Comparison of ENCODE assay signal across 8 cellular contexts in the genomic region with DNA sequence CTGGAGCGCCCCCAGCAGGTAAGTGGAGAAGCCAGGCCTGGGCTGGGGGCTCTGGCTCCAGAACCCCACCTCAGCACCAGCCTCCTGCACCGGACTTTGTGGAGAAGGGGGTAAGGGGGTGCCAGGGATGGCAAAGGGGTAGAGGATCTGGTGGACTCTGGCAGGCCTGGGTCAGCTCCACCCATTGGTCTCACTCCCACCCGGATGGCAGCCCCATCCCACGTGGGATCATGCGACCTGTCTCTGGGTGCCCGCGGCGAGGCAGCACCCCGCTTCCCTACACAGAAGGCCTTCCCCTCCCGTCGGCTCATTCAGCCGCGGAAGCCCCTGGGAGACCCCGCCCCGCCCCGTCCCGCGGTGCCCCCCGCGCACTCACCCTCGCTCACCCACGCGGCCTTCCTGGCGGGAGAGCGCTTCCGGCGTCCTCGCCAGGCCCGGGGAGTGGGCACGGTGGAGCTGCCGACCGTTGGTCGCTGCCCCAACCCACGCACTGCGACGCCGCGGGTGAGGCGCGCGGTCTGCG. TPM values are rescaled to one million over a fixed set of nuclear protein-coding genes. Genes with fewer than 3 reads are reported as not detected.
A peak's percentile ranks its signal among the peaks of the same experiment; 100 is the strongest.
DNase-seq lines count a peak whose midpoint lies in the region; ATAC-seq and TF ChIP-seq lines count a peak whose summit lies in the region.

No MANE protein-coding gene starts in this region.

- intact Hi-C loops in right lobe of liver (cut with DNase I): no loop called here

- peaks cover 3% of the 10 kb centered on the region for H3K36me3 ChIP-seq in CD4-positive, CD25-positive, alpha-beta regulatory T cell (ENCODE audit: control insufficient read depth, insufficient read depth, low read length)
- H3K36me3 ChIP-seq in right lobe of liver: no peaks in the 10 kb centered on the region

- peak overlapping the region; percentile 48 for H3K4me3 ChIP-seq in CD4-positive, CD25-positive, alpha-beta regulatory T cell (ENCODE audit: low read depth, low read length)
- H3K4me3 ChIP-seq in right lobe of liver: peak overlapping the region; percentile 31 to 41 (median 34)

- peak overlapping the region; percentile 72 to 87 (median 84) for H3K4me3 Mint-ChIP-seq in CD4-positive, CD25-positive, alpha-beta regulatory T cell
- H3K4me3 Mint-ChIP-seq in T-helper 17 cell: peak overlapping the region; percentile 84
- peak overlapping the region; percentile 82 to 93 for H3K4me3 Mint-ChIP-seq in stimulated activated naive CD8-positive, alpha-beta T cell treated with anti-CD3 and anti-CD28 coated beads, Interleukin-15, amount 100 ng/mL, for 72 hours

- H3K9me3 ChIP-seq in CD4-positive, CD25-positive, alpha-beta regulatory T cell (ENCODE audit: control insufficient read depth in 2 of 2, low read length in 2 of 2): no peaks in the 10 kb centered on the region
- H3K9me3 ChIP-seq in T-helper 17 cell (ENCODE audit: control insufficient read depth, low read length, poor library complexity, severe bottlenecking) (no peaks in the 10 kb centered on the region), right lobe of liver (no peaks in the 10 kb centered on the region)

- 7% methylated on average over 17 of the region's 42 CpGs for WGBS in right lobe of liver (ENCODE audit: insufficient coverage, low coverage, low lambda C conversion rate, missing lambda C conversion rate)

- H3K27ac ChIP-seq in CD4-positive, CD25-positive, alpha-beta regulatory T cell (ENCODE audit: insufficient read depth, low read length, poor library complexity, severe bottlenecking): peak overlapping the region; percentile 53
- no peak overlapping the region for H3K27ac ChIP-seq in right lobe of liver

- H3K9me3 Mint-ChIP-seq in CD4-positive, CD25-positive, alpha-beta regulatory T cell: no peaks in the 10 kb centered on the region
- H3K9me3 Mint-ChIP-seq in stimulated activated naive CD8-positive, alpha-beta T cell treated with anti-CD3 and anti-CD28 coated beads, Interleukin-15, amount 100 ng/mL, for 72 hours: no peaks in the 10 kb centered on the region

- H3K4me1 Mint-ChIP-seq in CD4-positive, CD25-positive, alpha-beta regulatory T cell: peaks cover 4 to 17% (median 8%) of the 10 kb centered on the region in 4 donors
- peaks cover 22% of the 10 kb centered on the region for H3K4me1 Mint-ChIP-seq in T-helper 17 cell
- H3K4me1 Mint-ChIP-seq in stimulated activated naive CD8-positive, alpha-beta T cell treated with anti-CD3 and anti-CD28 coated beads, Interleukin-15, amount 100 ng/mL, for 72 hours: peaks cover 46% of the 10 kb centered on the region

- peak overlapping the region in 2 of 3 donors; percentile 38 to 79 for H3K27ac Mint-ChIP-seq in CD4-positive, CD25-positive, alpha-beta regulatory T cell
- H3K27ac Mint-ChIP-seq in T-helper 17 cell: peak overlapping the region; percentile 71
- H3K27ac Mint-ChIP-seq in stimulated activated naive CD8-positive, alpha-beta T cell treated with anti-CD3 and anti-CD28 coated beads, Interleukin-15, amount 100 ng/mL, for 72 hours: peak overlapping the region; percentile 68 to 91

- peaks cover 26% of the 10 kb centered on the region for H3K4me1 ChIP-seq in CD4-positive, CD25-positive, alpha-beta regulatory T cell (ENCODE audit: control insufficient read depth, insufficient read depth, low read length, poor library complexity, severe bottlenecking)
- H3K4me1 ChIP-seq in right lobe of liver: no peaks in the 10 kb centered on the region

- peak in 1 of 3 donors; percentile 60 for DNase-seq in CD4-positive, CD25-positive, alpha-beta regulatory T cell
- DNase-seq in T-helper 17 cell: peak in 2 of 3 donors; percentile 37 to 43
- peak; percentile 20 for DNase-seq in cerebellar cortex (ENCODE audit: low spot score)
- no peak for DNase-seq in right lobe of liver
- DNase-seq in stimulated activated naive CD8-positive, alpha-beta T cell treated with anti-CD3 and anti-CD28 coated beads, Interleukin-15, amount 100 ng/mL, for 72 hours: peak in 1 of 2 donors; percentile 75

- no peaks in the 10 kb centered on the region for H3K27me3 ChIP-seq in CD4-positive, CD25-positive, alpha-beta regulatory T cell (ENCODE audit: control insufficient read depth, insufficient read depth, low read length)
- H3K27me3 ChIP-seq in right lobe of liver: no peaks in the 10 kb centered on the region

- H3K27me3 Mint-ChIP-seq in CD4-positive, CD25-positive, alpha-beta regulatory T cell: no peaks in the 10 kb centered on the region
- no peaks in the 10 kb centered on the region for H3K27me3 Mint-ChIP-seq in T-helper 17 cell
- H3K27me3 Mint-ChIP-seq in stimulated activated naive CD8-positive, alpha-beta T cell treated with anti-CD3 and anti-CD28 coated beads, Interleukin-15, amount 100 ng/mL, for 72 hours: no peaks in the 10 kb centered on the region

- TF ChIP-seq POLR2A in right lobe of liver (IDR thresholded peaks at IDR 0.05): no peak

- ATAC-seq in CD4-positive, CD25-positive, alpha-beta regulatory T cell (ENCODE audit: low read depth in 2 of 2): peak; percentile 27 to 34
- ATAC-seq in GM19035 (IDR thresholded peaks at IDR 0.05; ENCODE audit: unreplicated experiment) (peak; percentile 48), HG03354 (IDR thresholded peaks at IDR 0.05; ENCODE audit: poor library complexity, severe bottlenecking, unreplicated experiment) (peak; percentile 48), T-helper 17 cell (peak; percentile 68), right lobe of liver (peak in 2 of 4 donors; percentile 5 to 6), GM19324 (IDR thresholded peaks at IDR 0.05; ENCODE audit: low FRiP score, unreplicated experiment) (no peak)
- peak; percentile 76 for ATAC-seq in stimulated activated naive CD8-positive, alpha-beta T cell treated with anti-CD3 and anti-CD28 coated beads, Interleukin-15, amount 100 ng/mL, for 72 hours

- H3K36me3 Mint-ChIP-seq in CD4-positive, CD25-positive, alpha-beta regulatory T cell: no peaks in the 10 kb centered on the region
- H3K36me3 Mint-ChIP-seq in T-helper 17 cell (ENCODE audit: low read depth): peaks cover 13% of the 10 kb centered on the region

- no peak for TF ChIP-seq CTCF in right lobe of liver (IDR thresholded peaks at IDR 0.05)

RNA-seq across cellular contexts. Expression of gene PLEKHG4, which starts 0.5 kb away (rescaled TPM):
- total RNA-seq in CD4-positive, CD25-positive, alpha-beta regulatory T cell: 10.0 TPM
- 1 to 10 TPM; 1.4 to 5.3 (median 2.8) TPM for polyA plus RNA-seq in CD4-positive, CD25-positive, alpha-beta regulatory T cell
- total RNA-seq in T-helper 17 cell: 10 to 100 TPM; 17.8 to 18.4 TPM
- total RNA-seq in right lobe of liver: under 1 TPM; 0.09 to 0.53 (median 0.20) TPM

RNA-seq across cellular contexts. Expression of gene SLC9A5, which starts 30.1 kb away (rescaled TPM):
- total RNA-seq in CD4-positive, CD25-positive, alpha-beta regulatory T cell: 1.3 TPM
- not detected for polyA plus RNA-seq in CD4-positive, CD25-positive, alpha-beta regulatory T cell
- 1 to 10 TPM; 1.3 to 1.4 TPM for total RNA-seq in T-helper 17 cell
- under 1 TPM; 0.06 to 0.53 (median 0.15) TPM for total RNA-seq in right lobe of liver

RNA-seq across cellular contexts. Expression of gene FHOD1, which starts 31.6 kb away (rescaled TPM):
- 34.5 TPM for total RNA-seq in CD4-positive, CD25-positive, alpha-beta regulatory T cell
- 1 to 10 TPM; 1.9 to 4.5 (median 3.4) TPM for polyA plus RNA-seq in CD4-positive, CD25-positive, alpha-beta regulatory T cell
- total RNA-seq in T-helper 17 cell (10 to 100 TPM; 45.1 to 48.6 TPM), right lobe of liver (1 to 10 TPM; 2.3 to 9.6 (median 3.5) TPM)

RNA-seq across cellular contexts. Expression of gene KCTD19, which starts 47.7 kb away (rescaled TPM):
- not detected for total RNA-seq in CD4-positive, CD25-positive, alpha-beta regulatory T cell
- not detected for polyA plus RNA-seq in CD4-positive, CD25-positive, alpha-beta regulatory T cell
- total RNA-seq in T-helper 17 cell: not detected
- total RNA-seq in right lobe of liver: not detected

RNA-seq across cellular contexts. Expression of gene LRRC36, which starts 47.8 kb away (rescaled TPM):
- not detected for total RNA-seq in CD4-positive, CD25-positive, alpha-beta regulatory T cell
- polyA plus RNA-seq in CD4-positive, CD25-positive, alpha-beta regulatory T cell: not detected
- total RNA-seq in T-helper 17 cell (not detected), right lobe of liver (not detected)

Comparison
In these comparisons a context has a peak if more than half of its experiments do, and no peak if none do; other contexts are left out.
1. DNase-seq: peak in T-helper 17 cell (2 of 3) and cerebellar cortex (single experiment); none in right lobe of liver (0 of 3).
2. Peak in every context shown above with its lines, with median percentiles within 50 percentile points of each other: H3K27ac Mint-ChIP-seq and H3K4me3 Mint-ChIP-seq.